ENCODE assay signal across 11 cellular contexts in the genomic region with DNA sequence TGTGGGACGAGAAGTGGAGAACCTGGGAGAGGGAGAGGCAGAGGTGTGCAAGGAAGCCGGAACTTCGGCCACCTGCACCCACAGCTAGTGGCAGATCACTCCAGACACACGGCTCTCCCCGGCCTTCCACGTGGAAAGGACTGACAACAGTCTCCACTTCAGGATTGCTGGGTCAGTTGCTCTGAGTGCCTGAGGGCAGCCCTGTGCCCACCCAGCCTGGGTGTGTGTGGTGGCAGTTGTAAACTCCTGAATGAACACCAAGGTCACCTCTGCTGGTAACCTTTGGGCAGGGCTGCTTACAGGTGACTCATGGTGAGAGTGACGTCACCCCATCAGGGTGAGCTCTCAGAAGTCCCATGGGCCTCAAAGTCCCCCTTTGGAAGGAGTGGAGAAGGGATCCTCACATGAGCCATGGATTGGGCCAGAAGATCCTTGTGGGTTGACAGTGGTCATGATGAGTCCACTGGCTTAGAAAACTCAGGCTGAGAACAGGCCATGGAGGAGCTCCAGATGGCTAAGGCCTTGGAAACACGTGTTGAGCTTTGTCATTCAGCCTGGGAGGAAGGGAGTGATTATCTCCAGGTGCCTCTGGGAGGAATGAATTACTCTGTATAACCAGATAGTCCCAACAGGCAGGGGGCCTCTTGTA.
DNase-seq lines count a peak whose midpoint lies in the region; TF ChIP-seq lines count a peak whose summit lies in the region.
"Had no signal": no experiment of that assay in that cellular context is flagged by ENCODE, and none has a peak within 500 bp of the region (broad histone marks: within the 10 kb centered on the region; RNA-seq: fewer than 3 reads in every experiment).

No MANE protein-coding gene starts in this region.

- no peak for TF ChIP-seq CTCF in progenitor cell of endocrine pancreas (IDR thresholded peaks at IDR 0.05; ENCODE audit: unreplicated experiment)

- peaks cover 33% of the 10 kb centered on the region for H3K4me1 Mint-ChIP-seq in activated CD4-positive, alpha-beta T cell treated with anti-CD3 and anti-CD28 coated beads, Interleukin-2, amount 10 ng/mL, durations not matched to agents 24 days and 14 days
- peaks cover 39% of the 10 kb centered on the region for H3K4me1 Mint-ChIP-seq in progenitor cell of endocrine pancreas (ENCODE audit: low read depth)

- DNase-seq in activated CD4-positive, alpha-beta T cell treated with anti-CD3 and anti-CD28 coated beads, Interleukin-2, amount 10 ng/mL, durations not matched to agents 24 days and 14 days, result no peak
- DNase-seq in activated CD4-positive, alpha-beta T cell treated with anti-CD3 and anti-CD28 coated beads for 1 hour, result no peak
- DNase-seq in NCI-H524 treated with DMSO at 0.1 percent for 48 hours (lab: John Stamatoyannopoulos, UW), result peak; percentile 10
- peak; percentile 24 for DNase-seq in cerebellar cortex (ENCODE audit: low spot score)
- DNase-seq in progenitor cell of endocrine pancreas (ENCODE audit: low spot score, unreplicated experiment), result no peak
- no peak for DNase-seq in kidney glomerular epithelial cell (lab: John Stamatoyannopoulos, UW)
- DNase-seq in NCI-H2081 treated with DMSO at 0.1 percent for 48 hours (lab: John Stamatoyannopoulos, UW), result no peak
- DNase-seq in GF-D8 (lab: John Stamatoyannopoulos, UW), result no peak
- DNase-seq: AML-193, foreskin melanocyte, MM.1S had no signal

- intact Hi-C loops in activated CD4-positive, alpha-beta T cell treated with anti-CD3 and anti-CD28 coated beads, Interleukin-2, amount 10 ng/mL, durations not matched to agents 24 days and 14 days (cut with micrococcal nuclease), result loop anchor here (5.0 kb wide), 1 partner anchor 39 kb away; no protein-coding TSS in a partner anchor

- H3K27ac Mint-ChIP-seq in activated CD4-positive, alpha-beta T cell treated with anti-CD3 and anti-CD28 coated beads, Interleukin-2, amount 10 ng/mL, durations not matched to agents 24 days and 14 days, result peak overlapping the region; percentile 13
- peak overlapping the region; percentile 59 for H3K27ac Mint-ChIP-seq in progenitor cell of endocrine pancreas

- H3K9me3 Mint-ChIP-seq in activated CD4-positive, alpha-beta T cell treated with anti-CD3 and anti-CD28 coated beads, Interleukin-2, amount 10 ng/mL, durations not matched to agents 24 days and 14 days, result no peaks in the 10 kb centered on the region
- H3K9me3 Mint-ChIP-seq in progenitor cell of endocrine pancreas (ENCODE audit: low read depth), result no peaks in the 10 kb centered on the region

- peaks cover 9% of the 10 kb centered on the region for H3K36me3 Mint-ChIP-seq in activated CD4-positive, alpha-beta T cell treated with anti-CD3 and anti-CD28 coated beads, Interleukin-2, amount 10 ng/mL, durations not matched to agents 24 days and 14 days (ENCODE audit: low read depth)
- peaks cover 7% of the 10 kb centered on the region for H3K36me3 Mint-ChIP-seq in progenitor cell of endocrine pancreas (ENCODE audit: insufficient read depth)

- H3K27me3 Mint-ChIP-seq in activated CD4-positive, alpha-beta T cell treated with anti-CD3 and anti-CD28 coated beads, Interleukin-2, amount 10 ng/mL, durations not matched to agents 24 days and 14 days, result no peaks in the 10 kb centered on the region
- H3K27me3 Mint-ChIP-seq in progenitor cell of endocrine pancreas, result no peaks in the 10 kb centered on the region

- no peak overlapping the region for H3K4me3 Mint-ChIP-seq in activated CD4-positive, alpha-beta T cell treated with anti-CD3 and anti-CD28 coated beads, Interleukin-2, amount 10 ng/mL, durations not matched to agents 24 days and 14 days
- no peak overlapping the region for H3K4me3 Mint-ChIP-seq in progenitor cell of endocrine pancreas (ENCODE audit: low read depth)

Comparison
In these comparisons a context has a peak if more than half of its experiments do, and no peak if none do; other contexts are left out.
1. DNase-seq: peak in NCI-H524 treated with DMSO at 0.1 percent for 48 hours (single experiment) and cerebellar cortex (single experiment); none in activated CD4-positive, alpha-beta T cell treated with anti-CD3 and anti-CD28 coated beads, Interleukin-2, amount 10 ng/mL, durations not matched to agents 24 days and 14 days (single experiment), activated CD4-positive, alpha-beta T cell treated with anti-CD3 and anti-CD28 coated beads for 1 hour (single experiment), progenitor cell of endocrine pancreas (single experiment), kidney glomerular epithelial cell (single experiment), NCI-H2081 treated with DMSO at 0.1 percent for 48 hours (single experiment) and GF-D8 (single experiment).